Comparison of ENCODE assay signal across 17 cellular contexts in the genomic region with DNA sequence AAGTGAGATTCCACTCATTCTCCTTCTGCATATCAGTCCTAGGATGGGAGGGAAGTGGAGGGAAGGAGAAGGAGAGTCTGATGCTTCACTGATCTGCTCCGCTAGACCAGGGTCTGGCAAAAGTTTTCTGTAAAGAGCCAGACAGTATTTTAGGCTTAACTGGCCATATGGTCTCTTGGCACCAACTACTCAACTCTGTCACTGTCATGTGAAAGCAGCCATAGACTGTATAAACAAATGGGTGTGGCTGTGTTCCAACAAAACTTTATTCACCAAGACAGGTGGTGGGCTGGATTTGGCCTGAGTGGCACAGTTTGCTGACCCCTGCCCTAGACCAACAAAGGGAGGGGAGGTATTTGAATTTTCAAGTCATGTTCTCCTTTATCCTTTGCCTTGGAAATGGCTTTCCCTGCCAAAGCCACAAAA. TPM values are rescaled to one million over a fixed set of nuclear protein-coding genes. Genes with fewer than 3 reads are reported as not detected.
DNase-seq lines count a peak whose midpoint lies in the region; ATAC-seq, FAIRE-seq and TF ChIP-seq lines count a peak whose summit lies in the region.
"Had no signal": no experiment of that assay in that cellular context is flagged by ENCODE, and none has a peak within 500 bp of the region (broad histone marks: within the 10 kb centered on the region; RNA-seq: fewer than 3 reads in every experiment).

No MANE protein-coding gene starts in this region.

- H3K9me3 Mint-ChIP-seq in activated naive CD8-positive, alpha-beta T cell (ENCODE audit: low read depth) = no peaks in the 10 kb centered on the region
- H3K9me3 Mint-ChIP-seq in activated naive CD8-positive, alpha-beta T cell treated with anti-CD3 and anti-CD28 coated beads, Interleukin-2, amount 50 U/mL, for 24 hours = no peaks in the 10 kb centered on the region
- no peaks in the 10 kb centered on the region for H3K9me3 Mint-ChIP-seq in astrocyte (ENCODE audit: unreplicated experiment)
- H3K9me3 Mint-ChIP-seq: activated B cell treated with CpG ODN at 0.5 μM for 24 hours; activated naive CD4-positive, alpha-beta T cell treated with anti-CD3 and anti-CD28 coated beads, Interleukin-2, amount 10 ng/mL, durations not matched to agents 7 days and 5 days; neural crest cell had no signal

- DNase-seq in activated naive CD8-positive, alpha-beta T cell treated with anti-CD3 and anti-CD28 coated beads, Interleukin-2, amount 50 U/mL, for 24 hours = no peak
- DNase-seq in astrocyte (ENCODE audit: low read depth) (peak; percentile 67), fibroblast of the conjunctiva (ENCODE audit: low read depth) (peak; percentile 24), upper lobe of left lung (no peak)
- DNase-seq: activated B cell treated with CpG ODN at 0.5 μM for 24 hours; activated naive CD4-positive, alpha-beta T cell treated with anti-CD3 and anti-CD28 coated beads, Interleukin-2, amount 10 ng/mL, durations not matched to agents 7 days and 5 days; central memory CD4-positive, alpha-beta T cell; GF-D8; stimulated activated naive CD4-positive, alpha-beta T cell treated with Interleukin-2 at 50 U/mL for 16 hours had no signal

- no peaks in the 10 kb centered on the region for H3K4me1 ChIP-seq in astrocyte (ENCODE audit: insufficient read depth, low read length)
- peaks cover 19 to 43% (median 29%) of the 10 kb centered on the region in 3 donors for H3K4me1 ChIP-seq in skeletal muscle tissue (ENCODE audit: control insufficient read depth in 3 of 3, insufficient read depth in 3 of 3, low read length in 3 of 3)
- H3K4me1 ChIP-seq in upper lobe of left lung = peaks cover 0 to 5% (median 0%) of the 10 kb centered on the region in 4 donors

- FAIRE-seq in astrocyte (lab: Jason Lieb, UNC) = no peak

- 58 to 87% methylated on average over 1 of the region's 1 CpG for WGBS in upper lobe of left lung, 2 donors

- H3K36me3 ChIP-seq in astrocyte (ENCODE audit: insufficient read depth, low read length) (peaks cover 70% of the 10 kb centered on the region), skeletal muscle tissue (ENCODE audit: control insufficient read depth in 3 of 3, insufficient read depth in 3 of 3, low read length in 3 of 3) (peaks cover 55 to 72% (median 60%) of the 10 kb centered on the region in 3 donors), upper lobe of left lung (peaks cover 37 to 100% (median 91%) of the 10 kb centered on the region in 4 donors)

- H3K27me3 ChIP-seq in astrocyte (ENCODE audit: insufficient read depth, low read length) = no peaks in the 10 kb centered on the region
- H3K27me3 ChIP-seq in skeletal muscle tissue (ENCODE audit: control insufficient read depth in 3 of 3, insufficient read depth in 3 of 3, low read length in 3 of 3) = no peaks in the 10 kb centered on the region
- H3K27me3 ChIP-seq in upper lobe of left lung = no peaks in the 10 kb centered on the region

- H3K27ac Mint-ChIP-seq in activated naive CD8-positive, alpha-beta T cell = peak overlapping the region; percentile 43
- H3K27ac Mint-ChIP-seq in activated naive CD8-positive, alpha-beta T cell treated with anti-CD3 and anti-CD28 coated beads, Interleukin-2, amount 50 U/mL, for 24 hours = no peak overlapping the region
- no peak overlapping the region for H3K27ac Mint-ChIP-seq in astrocyte (ENCODE audit: unreplicated experiment)
- H3K27ac Mint-ChIP-seq: activated B cell treated with CpG ODN at 0.5 μM for 24 hours; activated naive CD4-positive, alpha-beta T cell treated with anti-CD3 and anti-CD28 coated beads, Interleukin-2, amount 10 ng/mL, durations not matched to agents 7 days and 5 days had no signal

- no peak overlapping the region for H3K4me3 ChIP-seq in astrocyte (ENCODE audit: insufficient read depth, low read depth, low read length)
- H3K4me3 ChIP-seq in skeletal muscle tissue (ENCODE audit: low read length in 3 of 3) = no peak overlapping the region
- no peak overlapping the region for H3K4me3 ChIP-seq in upper lobe of left lung

- H2AFZ ChIP-seq in astrocyte (ENCODE audit: low read depth, low read length) = no peak overlapping the region

- H3K27ac ChIP-seq in astrocyte (ENCODE audit: low read depth, low read length) = no peak overlapping the region
- peak overlapping the region; percentile 60 for H3K27ac ChIP-seq in skeletal muscle tissue (ENCODE audit: low read depth, low read length)
- no peak overlapping the region for H3K27ac ChIP-seq in upper lobe of left lung

- ATAC-seq in activated naive CD8-positive, alpha-beta T cell treated with anti-CD3 and anti-CD28 coated beads, Interleukin-2, amount 50 U/mL, for 24 hours = no peak
- no peak for ATAC-seq in HG03521 (IDR thresholded peaks at IDR 0.05; ENCODE audit: unreplicated experiment)
- ATAC-seq in HG03108 (IDR thresholded peaks at IDR 0.05; ENCODE audit: unreplicated experiment) = no peak
- no peak for ATAC-seq in upper lobe of left lung (ENCODE audit: low FRiP score in 2 of 2)
- ATAC-seq: sciatic nerve had no signal

- no peak overlapping the region for H3K4me3 Mint-ChIP-seq in activated naive CD8-positive, alpha-beta T cell
- no peak overlapping the region for H3K4me3 Mint-ChIP-seq in activated naive CD8-positive, alpha-beta T cell treated with anti-CD3 and anti-CD28 coated beads, Interleukin-2, amount 50 U/mL, for 24 hours
- no peak overlapping the region for H3K4me3 Mint-ChIP-seq in astrocyte (ENCODE audit: unreplicated experiment)
- H3K4me3 Mint-ChIP-seq: activated B cell treated with CpG ODN at 0.5 μM for 24 hours; activated naive CD4-positive, alpha-beta T cell treated with anti-CD3 and anti-CD28 coated beads, Interleukin-2, amount 10 ng/mL, durations not matched to agents 7 days and 5 days; neural crest cell had no signal

- H3K27me3 Mint-ChIP-seq in activated naive CD8-positive, alpha-beta T cell = no peaks in the 10 kb centered on the region
- no peaks in the 10 kb centered on the region for H3K27me3 Mint-ChIP-seq in activated naive CD8-positive, alpha-beta T cell treated with anti-CD3 and anti-CD28 coated beads, Interleukin-2, amount 50 U/mL, for 24 hours
- no peaks in the 10 kb centered on the region for H3K27me3 Mint-ChIP-seq in astrocyte (ENCODE audit: low read depth, unreplicated experiment)
- H3K27me3 Mint-ChIP-seq: activated B cell treated with CpG ODN at 0.5 μM for 24 hours; activated naive CD4-positive, alpha-beta T cell treated with anti-CD3 and anti-CD28 coated beads, Interleukin-2, amount 10 ng/mL, durations not matched to agents 7 days and 5 days had no signal

- H3K36me3 Mint-ChIP-seq in activated naive CD8-positive, alpha-beta T cell = peaks cover 8% of the 10 kb centered on the region
- H3K36me3 Mint-ChIP-seq in activated naive CD8-positive, alpha-beta T cell treated with anti-CD3 and anti-CD28 coated beads, Interleukin-2, amount 50 U/mL, for 24 hours (ENCODE audit: low read depth) = peaks cover 68% of the 10 kb centered on the region
- peaks cover 10% of the 10 kb centered on the region for H3K36me3 Mint-ChIP-seq in astrocyte (ENCODE audit: low read depth, unreplicated experiment)

- peaks cover 38% of the 10 kb centered on the region for H4K20me1 ChIP-seq in astrocyte (ENCODE audit: insufficient read depth, low read length)

- H3K9ac ChIP-seq in astrocyte (ENCODE audit: low read length) = no peak overlapping the region
- no peak overlapping the region for H3K9ac ChIP-seq in skeletal muscle tissue (ENCODE audit: low read depth in 1 of 3, low read length in 3 of 3)

- H3K9me3 ChIP-seq in astrocyte (ENCODE audit: insufficient read depth, low read depth, low read length) = no peaks in the 10 kb centered on the region
- no peaks in the 10 kb centered on the region for H3K9me3 ChIP-seq in skeletal muscle tissue (ENCODE audit: control insufficient read depth in 3 of 3, low read length in 3 of 3)
- no peaks in the 10 kb centered on the region for H3K9me3 ChIP-seq in upper lobe of left lung

- TF ChIP-seq EP300 in upper lobe of left lung (IDR thresholded peaks at IDR 0.05) = no peak

- TF ChIP-seq POLR2A in upper lobe of left lung (IDR thresholded peaks at IDR 0.05) = no peak

- no peaks in the 10 kb centered on the region for H3K4me1 Mint-ChIP-seq in activated naive CD8-positive, alpha-beta T cell (ENCODE audit: low read depth)
- no peaks in the 10 kb centered on the region for H3K4me1 Mint-ChIP-seq in activated naive CD8-positive, alpha-beta T cell treated with anti-CD3 and anti-CD28 coated beads, Interleukin-2, amount 50 U/mL, for 24 hours
- H3K4me1 Mint-ChIP-seq in astrocyte (ENCODE audit: low read depth, unreplicated experiment) = no peaks in the 10 kb centered on the region
- H3K4me1 Mint-ChIP-seq: activated B cell treated with CpG ODN at 0.5 μM for 24 hours; activated naive CD4-positive, alpha-beta T cell treated with anti-CD3 and anti-CD28 coated beads, Interleukin-2, amount 10 ng/mL, durations not matched to agents 7 days and 5 days had no signal

- TF ChIP-seq CTCF in astrocyte (IDR thresholded peaks at IDR 0.05; ENCODE audit: insufficient read depth, low read depth, low read length) (no peak), upper lobe of left lung (IDR thresholded peaks at IDR 0.05) (no peak)

- no peak overlapping the region for H3K4me2 ChIP-seq in astrocyte (ENCODE audit: low read length)

- H3K79me2 ChIP-seq in astrocyte (ENCODE audit: insufficient read depth, low read length) = no peaks in the 10 kb centered on the region

RNA-seq across cellular contexts. Expression of gene GHRH, which starts 22.6 kb away (rescaled TPM):
- total RNA-seq in astrocyte = not detected in 2 replicates
- not detected for total RNA-seq in skeletal muscle tissue
- total RNA-seq in upper lobe of left lung = not detected
- total RNA-seq: activated B cell treated with CpG ODN at 0.5 μM for 24 hours, liver, neural crest cell, OCI-LY7, sciatic nerve had no signal

RNA-seq across cellular contexts. Expression of gene MANBAL, which starts 50.4 kb away (rescaled TPM):
- total RNA-seq in astrocyte = 39.4 and 41.2 TPM in 2 replicates
- 12.0 TPM for total RNA-seq in skeletal muscle tissue
- total RNA-seq in upper lobe of left lung = 10 to 100 TPM; 11.5 to 38.6 (median 29.8) TPM

RNA-seq across cellular contexts. Expression of gene MROH8, which starts 59.7 kb away (rescaled TPM):
- total RNA-seq in astrocyte (1.2 and 1.3 TPM in 2 replicates), skeletal muscle tissue (1.0 TPM), upper lobe of left lung (1 to 10 TPM; 1.1 to 5.9 (median 2.2) TPM)

RNA-seq across cellular contexts. Expression of gene RPN2, which starts 59.9 kb away (rescaled TPM):
- 259 and 290 TPM in 2 replicates for total RNA-seq in astrocyte
- 117 TPM for total RNA-seq in skeletal muscle tissue
- 100 to 1,000 TPM in 4 of 6 donors, 10 to 100 TPM in 2; 55.5 to 193 (median 143) TPM for total RNA-seq in upper lobe of left lung

Comparison
In these comparisons a context has a peak if more than half of its experiments do, and no peak if none do; other contexts are left out.
1. DNase-seq: peak in astrocyte (single experiment) and fibroblast of the conjunctiva (single experiment); none in activated naive CD8-positive, alpha-beta T cell treated with anti-CD3 and anti-CD28 coated beads, Interleukin-2, amount 50 U/mL, for 24 hours (single experiment) and upper lobe of left lung (0 of 2).